ENCODE assay signal across 1 cellular context in genomic region chr17:75524971-75525805, GRCh38.
TF ChIP-seq lines count a peak whose summit lies in the region.

Gene LLGL2, plus strand, starts transcription at chr17:75525697. Its CDS starts 17,730 bp downstream, at chr17:75543427.

TF ChIP-seq in K562, 482 proteins besides CTCF, POLR2A, EP300 and RAD21 (continued from another document and continues in another):
- TF ChIP-seq PBX2 (CRISPR knock-in tag; IDR thresholded peaks at IDR 0.05; ENCODE audit: low read depth) (no peak), PBX2 (tag; conservative IDR thresholded peaks at IDR 0.05; ENCODE audit: low read depth) (no peak), CBX1 (IDR thresholded peaks at IDR 0.05; ENCODE audit: low read depth) (peak; percentile 31; the same call in 1 of the 2 replicates), NFRKB (IDR thresholded peaks at IDR 0.05; ENCODE audit: low read depth) (no peak), NR4A1 (CRISPR knock-in tag; IDR thresholded peaks at IDR 0.05) (0 out of 2 replicates have a peak, but pooled peaks have one; percentile 35), NR4A1 (tag; IDR thresholded peaks at IDR 0.05) (0 out of 2 replicates have a peak, but pooled peaks have one; percentile 24), TOE1 (IDR thresholded peaks at IDR 0.05; ENCODE audit: borderline replicate concordance) (peak; percentile 26; the same call in 1 of the 2 replicates), TOE1 (CRISPR knock-in tag; IDR thresholded peaks at IDR 0.05; ENCODE audit: borderline replicate concordance, low read depth) (no peak), FOXA3 (CRISPR knock-in tag; conservative IDR thresholded peaks at IDR 0.05 in 1 of 2, IDR thresholded peaks at IDR 0.05 in 1 of 2) (peak; percentile 56 to 77; a peak in 3 of 4 replicates), ZNF311 (CRISPR knock-in tag; IDR thresholded peaks at IDR 0.05) (0 out of 2 replicates have a peak, but pooled peaks have one; percentile 34), MEIS2 (IDR thresholded peaks at IDR 0.05; ENCODE audit: partially characterized antibody) (no peak), ZBTB11 (CRISPR knock-in tag; IDR thresholded peaks at IDR 0.05) (peak in 2 of 3 experiments; percentile 37 to 55; a peak in 1 of 6 replicates), BRF1 (IDR thresholded peaks at IDR 0.05; ENCODE audit: borderline replicate concordance, extremely low read depth, insufficient read length) (no peak), PRDM10 (IDR thresholded peaks at IDR 0.05; ENCODE audit: partially characterized antibody) (peak; percentile 24), THAP12 (CRISPR knock-in tag; IDR thresholded peaks at IDR 0.05) (0 out of 2 replicates have a peak, but pooled peaks have one; percentile 42), BCOR (IDR thresholded peaks at IDR 0.05) (peak; percentile 82), MNT (conservative IDR thresholded peaks at IDR 0.05) (peak in 1 of 2 experiments; percentile 68; a peak in 3 of 4 replicates), NBN (IDR thresholded peaks at IDR 0.05; ENCODE audit: low read depth) (0 out of 2 replicates have a peak, but pooled peaks have one; percentile 69), NONO (IDR thresholded peaks at IDR 0.05; ENCODE audit: low read depth in 2 of 2, low read length in 1 of 2) (peak in 1 of 2 experiments; percentile 64; a peak in 3 of 4 replicates), YY1 (IDR thresholded peaks at IDR 0.05; ENCODE audit: borderline replicate concordance in 1 of 3, control insufficient read depth in 1 of 3, extremely low read depth in 1 of 3, insufficient read depth in 3 of 3, insufficient read length in 1 of 3, insufficient replicate concordance in 2 of 3, low read depth in 1 of 3, low read length in 2 of 3) (peak in 2 of 3 experiments; percentile 24 to 57), FIP1L1 (IDR thresholded peaks at IDR 0.05; ENCODE audit: low read depth, low read length, poor library complexity, severe bottlenecking) (peak; percentile 64), HDAC2 (IDR thresholded peaks at IDR 0.05) (peak; percentile 83), UBTF (IDR thresholded peaks at IDR 0.05; ENCODE audit: borderline replicate concordance in 1 of 2, low read depth in 2 of 2, low read length in 2 of 2) (peak; percentile 23 to 52; a peak in 3 of 4 replicates), RNF2 (IDR thresholded peaks at IDR 0.05) (peak; percentile 35; the same call in 1 of the 2 replicates), CHD2 (IDR thresholded peaks at IDR 0.05; ENCODE audit: low read depth, low read length) (0 out of 2 replicates have a peak, but pooled peaks have one; percentile 6), E2F3 (CRISPR knock-in tag; IDR thresholded peaks at IDR 0.05) (peak; percentile 76; the same call in 1 of the 2 replicates), ZBTB33 (CRISPR knock-in tag; IDR thresholded peaks at IDR 0.05) (peak; percentile 96), MTA3 (IDR thresholded peaks at IDR 0.05; ENCODE audit: borderline replicate concordance) (peak; percentile 81; the same call in 1 of the 2 replicates), CTCFL (IDR thresholded peaks at IDR 0.05; ENCODE audit: borderline replicate concordance, insufficient read depth, low read depth, low read length, poor library complexity, severe bottlenecking) (peak; percentile 98)
